Comparison of ENCODE assay signal across 8 cellular contexts in genomic region chr10:43137701-43137970, GRCh38. TPM values are rescaled to one million over a fixed set of nuclear protein-coding genes. Genes with fewer than 3 reads are reported as not detected.
DNase-seq lines count a peak whose midpoint lies in the region; ATAC-seq and TF ChIP-seq lines count a peak whose summit lies in the region.

No MANE protein-coding gene starts in this region.

- no TSS peak for BruUV-seq in mammary epithelial cell (replicated peaks; lab: Mats Ljungman, UMichigan)

- intact Hi-C loops in mammary epithelial cell (cut with micrococcal nuclease) = loop anchor here (5.0 to 10.0 kb wide), 2 partner anchors 67 to 260 kb away; no protein-coding TSS in a partner anchor

- no peaks in the 10 kb centered on the region for H3K27me3 ChIP-seq in mammary epithelial cell (ENCODE audit: insufficient read depth, low read length)

- peaks cover 50% of the 10 kb centered on the region for H3K79me2 ChIP-seq in mammary epithelial cell (ENCODE audit: insufficient read depth, low read length)

- no peaks in the 10 kb centered on the region for H3K9me3 ChIP-seq in mammary epithelial cell (replicated peaks; ENCODE audit: insufficient read depth, low read length)

- peak overlapping the region; percentile 87 for H2AFZ ChIP-seq in mammary epithelial cell (ENCODE audit: low read depth, low read length)

- peak in 1 of 2 donors; percentile 14 for TF ChIP-seq CTCF in mammary epithelial cell (conservative IDR thresholded peaks at IDR 0.05 in 1 of 2, IDR thresholded peaks at IDR 0.05 in 1 of 2; ENCODE audit: extremely low read depth in 1 of 2, insufficient read depth in 1 of 2, low read depth in 1 of 2, low read length in 2 of 2)

- peak overlapping the region; percentile 53 for H3K9ac ChIP-seq in mammary epithelial cell (ENCODE audit: insufficient read depth, low read length)

- H3K4me3 ChIP-seq in mammary epithelial cell (replicated peaks in 1 of 3; ENCODE audit: insufficient read depth in 1 of 3, low read depth in 2 of 3, low read length in 3 of 3) (peak overlapping the region; percentile 70 to 86 (median 86)), skeletal muscle cell (ENCODE audit: low read depth, low read length) (peak overlapping the region; percentile 93)

- H3K27ac ChIP-seq in mammary epithelial cell (ENCODE audit: insufficient read depth, low read depth, low read length) = peak overlapping the region; percentile 58

- dilution Hi-C loops in mammary epithelial cell (cut with HindIII; ENCODE audit: low sequenced_read_pairs) = no loop called here

- H3K4me1 ChIP-seq in mammary epithelial cell (ENCODE audit: insufficient read depth, low read length) = peaks cover 14% of the 10 kb centered on the region

- in situ Hi-C loops in mammary epithelial cell (cut with MboI; ENCODE audit: low sequenced_read_pairs in 2 of 2) = no loop called here

- H4K20me1 ChIP-seq in mammary epithelial cell (ENCODE audit: insufficient read depth, low read length) = no peaks in the 10 kb centered on the region

- WGBS in mammary epithelial cell (ENCODE audit: low coverage, missing lambda C conversion rate) = 0% methylated on average over 18 of the region's 28 CpGs

- no peaks in the 10 kb centered on the region for H3K36me3 ChIP-seq in mammary epithelial cell (ENCODE audit: insufficient read depth, low read length)

- peak; percentile 7 for ATAC-seq in HG02938 (IDR thresholded peaks at IDR 0.05; ENCODE audit: unreplicated experiment)

- DNase-seq in NCI-H345 (lab: John Stamatoyannopoulos, UW) (peak; percentile 18), NCI-H345 treated with DMSO at 0.1 percent for 48 hours (lab: John Stamatoyannopoulos, UW; ENCODE audit: unreplicated experiment) (no peak), RPMI7951 (ENCODE audit: low read depth) (peak; percentile 70), mammary epithelial cell (no peak), iPS-NIHi7 (ENCODE audit: extremely low spot score) (peak; percentile 74), skeletal muscle cell (ENCODE audit: low read depth) (no peak), OCI-M2 (lab: John Stamatoyannopoulos, UW; ENCODE audit: unreplicated experiment) (no peak)

- CTCF ChIA-PET in mammary epithelial cell (lab: Charles Lee; ENCODE audit: low non-redundant PET) = no interaction called here

- peak overlapping the region; percentile 98 for H3K4me2 ChIP-seq in mammary epithelial cell (ENCODE audit: insufficient read depth, low read depth, low read length)

RNA-seq across cellular contexts. Expression of gene CSGALNACT2, which starts 0.6 kb away (rescaled TPM):
- 6.8 and 9.5 TPM in 2 replicates for total RNA-seq in RPMI7951 (2014; rRNA removed; shearing (Covaris generic))
- 10 to 100 TPM; 13.8 to 24.5 TPM for total RNA-seq in mammary epithelial cell
- 8.5 TPM for polyA plus RNA-seq in mammary epithelial cell
- polyA minus RNA-seq in mammary epithelial cell = 12.6 TPM

Comparison
In these comparisons a context has a peak if more than half of its experiments do, and no peak if none do; other contexts are left out.
1. DNase-seq: peak in NCI-H345 (single experiment), RPMI7951 (single experiment) and iPS-NIHi7 (single experiment); none in NCI-H345 treated with DMSO at 0.1 percent for 48 hours (single experiment), mammary epithelial cell (single experiment), skeletal muscle cell (single experiment) and OCI-M2 (single experiment).